17 cellular contexts compared by ENCODE assay signal in the genomic region with DNA sequence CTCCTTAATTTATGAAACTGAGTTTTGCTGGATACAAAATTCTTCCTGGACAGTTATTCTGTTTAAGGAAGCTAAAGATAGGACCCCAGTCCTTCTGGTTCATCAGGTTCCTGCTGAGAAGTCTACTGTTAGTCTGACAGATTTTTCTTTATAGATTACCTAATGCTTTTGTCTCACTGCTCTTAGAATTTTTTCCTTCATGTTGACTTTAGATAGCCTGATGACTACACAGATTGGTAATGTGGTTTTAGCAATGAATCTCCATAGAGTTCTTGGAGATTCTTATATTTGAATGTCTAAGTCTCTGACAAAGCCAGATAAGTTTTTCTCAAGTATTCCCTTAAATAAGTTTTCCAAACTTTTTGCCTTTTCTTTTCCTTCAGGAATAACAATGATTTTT.
"Had no signal": no experiment of that assay in that cellular context is flagged by ENCODE, and none has a peak within 500 bp of the region (broad histone marks: within the 10 kb centered on the region; RNA-seq: fewer than 3 reads in every experiment).

No MANE protein-coding gene starts in this region.

- H3K27ac Mint-ChIP-seq: activated naive CD4-positive, alpha-beta T cell treated with anti-CD3 and anti-CD28 coated beads, Interleukin-2, amount 10 ng/mL, durations not matched to agents 7 days and 5 days; activated T-helper 2 cell treated with anti-CD3 and anti-CD28 coated beads, Interferon-gamma antibody, Interleukin-2, Interleukin-4, amounts not matched to agents 10 μg/mL and 5 μg/mL and 100 μg/mL, durations not matched to agents 14 hours and 24 hours and 36 hours; nephron progenitor cell; T-helper 17 cell had no signal

- ATAC-seq: heart right ventricle, left ventricle myocardium superior, T-helper 17 cell had no signal

- H2AFZ ChIP-seq: parathyroid adenoma had no signal

- H3K4me3 Mint-ChIP-seq: activated naive CD4-positive, alpha-beta T cell treated with anti-CD3 and anti-CD28 coated beads, Interleukin-2, amount 10 ng/mL, durations not matched to agents 7 days and 5 days; nephron progenitor cell; T-helper 17 cell had no signal

- H3K27me3 Mint-ChIP-seq: activated naive CD4-positive, alpha-beta T cell treated with anti-CD3 and anti-CD28 coated beads, Interleukin-2, amount 10 ng/mL, durations not matched to agents 7 days and 5 days; T-helper 17 cell had no signal

- H3K9ac ChIP-seq: parathyroid adenoma had no signal

- DNase-seq: activated CD4-positive, alpha-beta T cell treated with anti-CD3 and anti-CD28 coated beads, Interleukin-2, amount 50 U/mL, for 1 hour; activated naive CD4-positive, alpha-beta T cell treated with anti-CD3 and anti-CD28 coated beads, Interleukin-2, amount 10 ng/mL, durations not matched to agents 7 days and 5 days; activated T-cell treated with anti-CD3 and anti-CD28 coated beads for 4 hours; brain microvascular endothelial cell; esophagus squamous epithelium; heart right ventricle; kidney; left ventricle myocardium superior; nephron progenitor cell; small intestine; T-helper 17 cell; tibial artery had no signal

- H3K9me3 Mint-ChIP-seq: nephron progenitor cell had no signal

- H3K4me3 ChIP-seq: esophagus squamous epithelium, heart right ventricle, tibial artery, vagina had no signal

- H3K36me3 ChIP-seq: brain microvascular endothelial cell, esophagus squamous epithelium, heart right ventricle, tibial artery, vagina had no signal

- H3K79me2 ChIP-seq: parathyroid adenoma had no signal

- FAIRE-seq: frontal cortex, kidney, small intestine, TTC549 had no signal

- H3K4me1 Mint-ChIP-seq: activated naive CD4-positive, alpha-beta T cell treated with anti-CD3 and anti-CD28 coated beads, Interleukin-2, amount 10 ng/mL, durations not matched to agents 7 days and 5 days; nephron progenitor cell; T-helper 17 cell had no signal

- H3K9me3 ChIP-seq: vagina had no signal

- H3K27ac ChIP-seq: brain microvascular endothelial cell, esophagus squamous epithelium, heart right ventricle, parathyroid adenoma, tibial artery, vagina had no signal

- H3K27me3 ChIP-seq: brain microvascular endothelial cell, esophagus squamous epithelium, heart right ventricle, tibial artery, vagina had no signal

- H3K36me3 Mint-ChIP-seq: activated naive CD4-positive, alpha-beta T cell treated with anti-CD3 and anti-CD28 coated beads, Interleukin-2, amount 10 ng/mL, durations not matched to agents 7 days and 5 days had no signal

- H3K4me1 ChIP-seq: esophagus squamous epithelium, heart right ventricle, parathyroid adenoma, tibial artery, vagina had no signal
